ENCODE assay signal across 9 cellular contexts in the genomic region with DNA sequence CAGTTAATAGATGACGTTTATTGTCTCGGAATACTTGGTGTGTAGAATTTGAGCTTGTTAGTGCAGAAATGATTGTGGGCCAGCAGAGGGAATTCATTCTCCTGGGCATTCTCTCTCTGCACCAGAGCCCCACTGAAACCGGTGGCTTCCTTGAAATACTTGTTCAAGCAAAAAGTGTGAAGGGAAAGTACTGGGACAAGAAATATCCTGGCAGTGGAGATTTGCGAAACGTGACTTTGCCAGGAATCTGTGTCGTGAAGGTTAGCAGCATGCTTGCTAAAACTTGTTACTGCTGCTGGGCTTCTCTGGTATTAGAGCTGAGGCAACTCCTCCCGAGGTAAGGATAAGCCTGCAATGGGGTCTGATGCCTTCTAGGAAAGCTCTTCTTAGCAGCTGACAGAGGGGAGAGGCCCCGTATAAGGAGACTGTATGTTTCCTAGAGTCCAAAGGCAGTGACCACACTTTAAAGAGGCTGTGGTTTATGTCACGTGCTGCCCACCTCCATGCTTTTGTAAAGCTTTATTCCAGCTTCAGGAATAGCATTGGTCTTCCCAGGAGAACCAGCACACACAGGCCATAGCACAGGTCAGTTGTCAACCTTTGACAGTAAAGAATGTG. TPM values are rescaled to one million over a fixed set of nuclear protein-coding genes. Genes with fewer than 3 reads are reported as not detected.
DNase-seq lines count a peak whose midpoint lies in the region; ATAC-seq, FAIRE-seq and TF ChIP-seq lines count a peak whose summit lies in the region.
"Had no signal": no experiment of that assay in that cellular context is flagged by ENCODE, and none has a peak within 500 bp of the region (broad histone marks: within the 10 kb centered on the region; RNA-seq: fewer than 3 reads in every experiment).

No MANE protein-coding gene starts in this region.

- H3K36me3 ChIP-seq in keratinocyte (ENCODE audit: control insufficient read depth in 2 of 2, extremely low read depth in 1 of 2, insufficient read depth in 2 of 2, low read length in 2 of 2) (peaks cover 4 to 35% of the 10 kb centered on the region in 2 experiments), smooth muscle cell (ENCODE audit: low read depth) (no peaks in the 10 kb centered on the region)

- peak; percentile 68 for DNase-seq in DMS79 treated with DMSO at 0.1 percent for 48 hours (lab: John Stamatoyannopoulos, UW)
- DNase-seq in DMS79 (lab: John Stamatoyannopoulos, UW) = no peak
- no peak for DNase-seq in activated naive CD8-positive, alpha-beta T cell treated with anti-CD3 and anti-CD28 coated beads, Interleukin-2, amount 10 ng/mL, durations not matched to agents 7 days and 5 days
- DNase-seq in keratinocyte (ENCODE audit: low read depth, low spot score) = no peak
- DNase-seq in smooth muscle cell (lab: John Stamatoyannopoulos, UW; ENCODE audit: unreplicated experiment) = no peak
- DNase-seq in GM19240 (ENCODE audit: insufficient read length, low spot score) = no peak

- H3K79me2 ChIP-seq in keratinocyte (ENCODE audit: control insufficient read depth, insufficient read depth, low read length) = peaks cover 72% of the 10 kb centered on the region
- peaks cover 11% of the 10 kb centered on the region for H3K79me2 ChIP-seq in smooth muscle cell (ENCODE audit: low read depth)

- H3K4me3 ChIP-seq in keratinocyte (ENCODE audit: control insufficient read depth in 2 of 3, extremely low read depth in 1 of 3, insufficient read depth in 2 of 3, low read depth in 1 of 3, low read length in 3 of 3) (peak overlapping the region; percentile 59 to 98 (median 84)), smooth muscle cell (peak overlapping the region; percentile 58)

- no peaks in the 10 kb centered on the region for H3K9me3 ChIP-seq in keratinocyte (ENCODE audit: control insufficient read depth, low read depth, low read length)
- H3K9me3 ChIP-seq in smooth muscle cell (replicated peaks; ENCODE audit: low read depth) = no peaks in the 10 kb centered on the region

- H3K4me1 ChIP-seq in keratinocyte (ENCODE audit: control insufficient read depth, extremely low read depth, insufficient read depth, low read length) (peaks cover 43% of the 10 kb centered on the region), smooth muscle cell (ENCODE audit: low read depth) (peaks cover 14% of the 10 kb centered on the region)

- H3K27ac Mint-ChIP-seq in activated naive CD8-positive, alpha-beta T cell treated with anti-CD3 and anti-CD28 coated beads, Interleukin-2, amount 10 ng/mL, durations not matched to agents 7 days and 5 days = no peak overlapping the region

- H3K4me1 Mint-ChIP-seq in activated naive CD8-positive, alpha-beta T cell treated with anti-CD3 and anti-CD28 coated beads, Interleukin-2, amount 10 ng/mL, durations not matched to agents 7 days and 5 days = peaks cover 43% of the 10 kb centered on the region

- no peaks in the 10 kb centered on the region for H3K9me3 Mint-ChIP-seq in activated naive CD8-positive, alpha-beta T cell treated with anti-CD3 and anti-CD28 coated beads, Interleukin-2, amount 10 ng/mL, durations not matched to agents 7 days and 5 days

- peaks cover 2% of the 10 kb centered on the region for H3K9me1 ChIP-seq in keratinocyte (ENCODE audit: control insufficient read depth, extremely low read depth, insufficient read depth, low read length)

- H2AFZ ChIP-seq in keratinocyte (ENCODE audit: control insufficient read depth, low read length) = no peak overlapping the region
- H2AFZ ChIP-seq in smooth muscle cell (ENCODE audit: low read depth) = no peak overlapping the region

- H3K27me3 Mint-ChIP-seq in activated naive CD8-positive, alpha-beta T cell treated with anti-CD3 and anti-CD28 coated beads, Interleukin-2, amount 10 ng/mL, durations not matched to agents 7 days and 5 days = peaks cover 13% of the 10 kb centered on the region

- dilution Hi-C loops in keratinocyte (cut with MboI; ENCODE audit: extremely low pct_ligation_motif_present, low sequenced_read_pairs) = no loop called here

- peaks cover 2% of the 10 kb centered on the region for H3K36me3 Mint-ChIP-seq in activated naive CD8-positive, alpha-beta T cell treated with anti-CD3 and anti-CD28 coated beads, Interleukin-2, amount 10 ng/mL, durations not matched to agents 7 days and 5 days

- peak overlapping the region; percentile 89 for H3K4me2 ChIP-seq in keratinocyte (ENCODE audit: control insufficient read depth, extremely low read depth, insufficient read depth, low read depth, low read length)
- peak overlapping the region; percentile 98 for H3K4me2 ChIP-seq in smooth muscle cell

- H3K27me3 ChIP-seq in keratinocyte (ENCODE audit: control insufficient read depth, extremely low read depth, insufficient read depth, low read length) (no peaks in the 10 kb centered on the region), smooth muscle cell (ENCODE audit: low read depth) (peaks cover 64% of the 10 kb centered on the region)

- no peaks in the 10 kb centered on the region for H3F3A ChIP-seq in smooth muscle cell (ENCODE audit: low read depth)

- peak in 2 of 3 experiments; percentile 13 to 20 for TF ChIP-seq CTCF in keratinocyte (optimal IDR thresholded peaks at IDR 0.05 in 1 of 3, IDR thresholded peaks at IDR 0.05 in 1 of 3, conservative IDR thresholded peaks at IDR 0.05 in 1 of 3; ENCODE audit: extremely low read depth in 1 of 3, insufficient read depth in 2 of 3, low read length in 3 of 3)
- TF ChIP-seq CTCF in smooth muscle cell (IDR thresholded peaks at IDR 0.05; ENCODE audit: borderline replicate concordance, insufficient read depth, poor library complexity, severe bottlenecking) = no peak

- POLR2A ChIA-PET in activated naive CD8-positive, alpha-beta T cell treated with anti-CD3 and anti-CD28 coated beads, Interleukin-2, amount 10 ng/mL, durations not matched to agents 7 days and 5 days (lab: Charles Lee) = interaction anchor here (1.5 to 3.9 kb wide), 3 partner anchors 9 to 33 kb away, joined by 11 to 36 read pairs (median 11); no protein-coding TSS in a partner anchor

- peak overlapping the region; percentile 89 for H3K9ac ChIP-seq in keratinocyte (ENCODE audit: control insufficient read depth, extremely low read depth, insufficient read depth, low read length)
- H3K9ac ChIP-seq in smooth muscle cell (ENCODE audit: low read depth) = no peak overlapping the region

- FAIRE-seq in keratinocyte (lab: Jason Lieb, UNC) = no peak
- FAIRE-seq: A204.1 had no signal

- H3K4me3 Mint-ChIP-seq in activated naive CD8-positive, alpha-beta T cell treated with anti-CD3 and anti-CD28 coated beads, Interleukin-2, amount 10 ng/mL, durations not matched to agents 7 days and 5 days = peak overlapping the region; percentile 85

- ATAC-seq in activated naive CD8-positive, alpha-beta T cell treated with anti-CD3 and anti-CD28 coated beads, Interleukin-2, amount 10 ng/mL, durations not matched to agents 7 days and 5 days (ENCODE audit: low read depth) = no peak
- no peak for ATAC-seq in HG02588 (IDR thresholded peaks at IDR 0.05; ENCODE audit: unreplicated experiment)
- no peak for ATAC-seq in HG03108 (IDR thresholded peaks at IDR 0.05; ENCODE audit: unreplicated experiment)

- 26% methylated on average over 9 of the region's 9 CpGs for WGBS in smooth muscle cell (ENCODE audit: low lambda C conversion rate)

- peaks cover 21% of the 10 kb centered on the region for H4K20me1 ChIP-seq in keratinocyte (ENCODE audit: control insufficient read depth, extremely low read depth, insufficient read depth, low read length)
- peaks cover 5% of the 10 kb centered on the region for H4K20me1 ChIP-seq in smooth muscle cell (ENCODE audit: low read depth)

- H3K27ac ChIP-seq in keratinocyte (ENCODE audit: control insufficient read depth, insufficient read depth, low read length) = peak overlapping the region; percentile 78
- H3K27ac ChIP-seq in smooth muscle cell (ENCODE audit: low read depth) = peak overlapping the region; percentile 66

RNA-seq across cellular contexts. Expression of a gene that starts 2.1 kb away (rescaled TPM):
- 10 to 100 TPM; 22.8 to 26.8 TPM for total RNA-seq in activated naive CD8-positive, alpha-beta T cell treated with anti-CD3 and anti-CD28 coated beads, Interleukin-2, amount 10 ng/mL, durations not matched to agents 7 days and 5 days
- polyA plus RNA-seq in keratinocyte (258 to 441 TPM (median 273 TPM) in 3 replicates), smooth muscle cell (11.8 and 54.7 TPM in 2 replicates)
- polyA plus RNA-seq in keratinocyte (2011; ENCODE audit: low read depth) = 360 TPM
- polyA plus RNA-seq in keratinocyte (2011; cell fraction: cytosol; rRNA removed) = 148 and 205 TPM in 2 replicates
- polyA plus RNA-seq in keratinocyte (2011; cell fraction: nucleus; rRNA removed) = 661 and 820 TPM in 2 replicates
- polyA plus RNA-seq in keratinocyte (2012; ENCODE audit: low replicate concordance) = 169 and 660 TPM in 2 replicates
- 374 to 691 TPM (median 492 TPM) in 3 replicates for polyA minus RNA-seq in keratinocyte
- 252 TPM for polyA minus RNA-seq in keratinocyte (2011; cell fraction: cytosol; rRNA and poly(A)+ RNA removed)
- 750 and 1,558 TPM in 2 replicates for polyA minus RNA-seq in keratinocyte (2011; cell fraction: nucleus; rRNA and poly(A)+ RNA removed)
- total RNA-seq in smooth muscle cell = 188 and 198 TPM in 2 replicates
